ENCODE assay signal across 12 cellular contexts in the genomic region with DNA sequence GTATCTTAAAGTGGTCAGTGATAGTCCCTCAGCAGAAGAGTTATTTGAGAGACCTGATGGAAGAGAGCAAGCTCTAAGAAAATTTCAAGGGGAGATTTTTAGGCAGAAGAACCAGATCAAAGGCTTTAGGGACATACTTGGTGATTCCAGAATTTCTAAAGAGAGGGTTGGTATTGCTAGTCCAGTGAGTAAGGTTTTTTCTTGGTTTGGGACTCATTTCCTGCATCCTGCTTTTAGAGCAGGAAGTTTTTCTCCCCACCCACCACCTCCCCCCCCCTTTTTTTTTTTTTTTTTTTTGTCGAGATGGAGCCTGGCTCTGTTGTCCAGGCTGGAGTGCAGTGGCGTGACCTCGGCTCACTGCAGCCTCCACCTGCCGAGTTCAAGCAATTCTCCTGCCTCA.
"Had no signal": no experiment of that assay in that cellular context is flagged by ENCODE, and none has a peak within 500 bp of the region (broad histone marks: within the 10 kb centered on the region; RNA-seq: fewer than 3 reads in every experiment).

No MANE protein-coding gene starts in this region.

- ATAC-seq: heart left ventricle, pancreas had no signal

- H3K27me3 Mint-ChIP-seq: activated naive CD8-positive, alpha-beta T cell treated with anti-CD3 and anti-CD28 coated beads for 36 hours had no signal

- H3K4me1 Mint-ChIP-seq: activated naive CD8-positive, alpha-beta T cell treated with anti-CD3 and anti-CD28 coated beads for 36 hours; neural crest cell had no signal

- H3K27me3 ChIP-seq: heart left ventricle, pancreas, tibial nerve, vagina had no signal

- H3K27ac ChIP-seq: pancreas, tibial nerve, vagina had no signal

- DNase-seq: activated CD4-positive, alpha-beta T cell treated with anti-CD3 and anti-CD28 coated beads for 4 hours; activated naive CD8-positive, alpha-beta T cell treated with anti-CD3 and anti-CD28 coated beads for 36 hours; anterior cingulate cortex; foreskin melanocyte; heart left ventricle; pancreas; retina; stimulated activated CD4-positive, alpha-beta T cell treated with anti-CD3 and anti-CD28 coated beads, Interleukin-4, amount 100 ng/mL, for 24 hours; T-helper 1 cell had no signal

- H3K27ac Mint-ChIP-seq: activated naive CD8-positive, alpha-beta T cell treated with anti-CD3 and anti-CD28 coated beads for 36 hours had no signal

- H3K9me3 Mint-ChIP-seq: neural crest cell had no signal

- H3K4me1 ChIP-seq: heart left ventricle, pancreas, tibial nerve, vagina had no signal

- H3K4me3 ChIP-seq: heart left ventricle, pancreas, tibial nerve, vagina had no signal

- H3K4me3 Mint-ChIP-seq: activated naive CD8-positive, alpha-beta T cell treated with anti-CD3 and anti-CD28 coated beads for 36 hours; neural crest cell had no signal

- H3K9me3 ChIP-seq: heart left ventricle, pancreas, tibial nerve, vagina had no signal
